ENCODE assay signal across 11 cellular contexts in the genomic region with DNA sequence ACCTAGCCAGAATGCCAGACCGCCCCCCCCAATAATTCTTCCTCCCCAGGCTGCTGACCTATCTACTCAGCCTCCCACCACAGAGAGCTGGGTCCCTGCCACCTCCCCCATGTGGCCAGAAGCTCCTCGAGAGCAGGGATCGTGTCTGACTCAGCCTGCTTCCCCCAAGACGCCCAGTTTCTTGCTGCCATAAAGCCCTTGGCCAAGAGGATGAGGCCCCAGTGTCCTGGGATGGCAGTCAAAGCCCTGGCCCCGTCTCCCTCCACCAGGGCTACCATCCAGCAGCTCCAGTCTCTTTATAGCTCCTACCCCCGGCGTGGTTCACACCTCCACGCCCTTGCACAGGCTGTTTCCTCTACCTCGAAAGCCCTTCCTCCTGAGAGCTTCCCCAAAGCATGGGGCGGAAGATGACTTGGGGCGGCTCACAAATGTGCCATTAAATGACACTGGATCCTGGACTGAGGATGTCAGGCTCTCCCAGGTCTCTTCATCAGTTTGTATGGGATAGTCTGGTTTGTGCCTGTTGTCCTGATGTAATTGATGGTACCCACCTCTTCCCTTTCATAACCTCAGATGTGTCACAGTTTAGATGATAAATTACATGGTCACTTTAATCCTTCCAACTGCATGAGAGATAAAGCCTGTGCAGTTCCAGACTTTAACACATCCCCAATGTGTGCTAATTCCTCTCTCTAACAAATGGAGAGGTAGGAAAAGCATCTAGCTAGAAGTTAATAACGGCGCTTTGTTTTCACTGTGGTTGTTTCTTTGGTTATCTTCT. TPM values are rescaled to one million over a fixed set of nuclear protein-coding genes. Genes with fewer than 3 reads are reported as not detected.
DNase-seq lines count a peak whose midpoint lies in the region; ATAC-seq and TF ChIP-seq lines count a peak whose summit lies in the region.
"Had no signal": no experiment of that assay in that cellular context is flagged by ENCODE, and none has a peak within 500 bp of the region (broad histone marks: within the 10 kb centered on the region; RNA-seq: fewer than 3 reads in every experiment).

No MANE protein-coding gene starts in this region.

- peaks cover 36% of the 10 kb centered on the region for H3K4me1 Mint-ChIP-seq in activated T-cell treated with anti-CD3 and anti-CD28 coated beads, Interleukin-2, amount 50 U/mL, for 4 hours (ENCODE audit: low read depth)
- peaks cover 49% of the 10 kb centered on the region for H3K4me1 Mint-ChIP-seq in central memory CD8-positive, alpha-beta T cell

- DNase-seq in activated T-cell treated with anti-CD3 and anti-CD28 coated beads, Interleukin-2, amount 50 U/mL, for 4 hours, result no peak
- DNase-seq in activated T-cell treated with anti-CD3 and anti-CD28 coated beads for 4 hours, result no peak
- DNase-seq in NOMO-1 treated with dmso at 0.1 percent for 144 hours (lab: John Stamatoyannopoulos, UW; ENCODE audit: unreplicated experiment), result peak; percentile 28
- DNase-seq in central memory CD8-positive, alpha-beta T cell (ENCODE audit: low spot score in 2 of 2), result peak in 1 of 2 donors; percentile 49
- peak; percentile 36 for DNase-seq in stimulated activated CD8-positive, alpha-beta memory T cell treated with anti-CD3 and anti-CD28 coated beads, Interleukin-4, amount 100 ng/mL, for 48 hours
- no peak for DNase-seq in esophagus muscularis mucosa (ENCODE audit: extremely low spot score)
- no peak for DNase-seq in NCI-H1048 (lab: John Stamatoyannopoulos, UW)
- DNase-seq: activated CD4-positive, alpha-beta T cell treated with anti-CD3 and anti-CD28 coated beads, Interleukin-2, amount 50 U/mL, for 4 hours; H7; kidney had no signal

- ATAC-seq in activated T-cell treated with anti-CD3 and anti-CD28 coated beads, Interleukin-2, amount 50 U/mL, for 4 hours, result peak; percentile 52 to 62
- ATAC-seq in central memory CD8-positive, alpha-beta T cell (replicated peaks; ENCODE audit: extremely low read depth, poor library complexity, severe bottlenecking), result peak; percentile 96
- no peak for ATAC-seq in HG03378 (IDR thresholded peaks at IDR 0.05; ENCODE audit: unreplicated experiment)

- intact Hi-C loops in esophagus muscularis mucosa (cut with DNase I), result no loop called here

- H3K9me3 Mint-ChIP-seq in activated T-cell treated with anti-CD3 and anti-CD28 coated beads, Interleukin-2, amount 50 U/mL, for 4 hours, result no peaks in the 10 kb centered on the region
- no peaks in the 10 kb centered on the region for H3K9me3 Mint-ChIP-seq in central memory CD8-positive, alpha-beta T cell

- no peak overlapping the region for H3K4me3 ChIP-seq in esophagus muscularis mucosa

- no peak overlapping the region for H3K4me3 Mint-ChIP-seq in activated T-cell treated with anti-CD3 and anti-CD28 coated beads, Interleukin-2, amount 50 U/mL, for 4 hours
- peak overlapping the region; percentile 68 for H3K4me3 Mint-ChIP-seq in central memory CD8-positive, alpha-beta T cell

- H3K27me3 ChIP-seq in esophagus muscularis mucosa, result no peaks in the 10 kb centered on the region

- H3K9me3 ChIP-seq in esophagus muscularis mucosa, result no peaks in the 10 kb centered on the region

- peaks cover 7% of the 10 kb centered on the region for H3K27me3 Mint-ChIP-seq in activated T-cell treated with anti-CD3 and anti-CD28 coated beads, Interleukin-2, amount 50 U/mL, for 4 hours (ENCODE audit: low read depth)
- no peaks in the 10 kb centered on the region for H3K27me3 Mint-ChIP-seq in central memory CD8-positive, alpha-beta T cell

- no peak overlapping the region for H3K27ac ChIP-seq in esophagus muscularis mucosa (replicated peaks in 1 of 4)

- TF ChIP-seq EP300 in esophagus muscularis mucosa (IDR thresholded peaks at IDR 0.05), result no peak

- H3K27ac Mint-ChIP-seq in central memory CD8-positive, alpha-beta T cell (ENCODE audit: low read depth), result peak overlapping the region; percentile 74

- peaks cover 15 to 49% (median 23%) of the 10 kb centered on the region in 4 donors for H3K4me1 ChIP-seq in esophagus muscularis mucosa

- H3K36me3 Mint-ChIP-seq in activated T-cell treated with anti-CD3 and anti-CD28 coated beads, Interleukin-2, amount 50 U/mL, for 4 hours (ENCODE audit: insufficient read depth), result no peaks in the 10 kb centered on the region
- peaks cover 1% of the 10 kb centered on the region for H3K36me3 Mint-ChIP-seq in central memory CD8-positive, alpha-beta T cell (ENCODE audit: insufficient read depth)

- H3K36me3 ChIP-seq in esophagus muscularis mucosa, result no peaks in the 10 kb centered on the region

- no peak for TF ChIP-seq POLR2A in esophagus muscularis mucosa (IDR thresholded peaks at IDR 0.05; ENCODE audit: low read depth)

- TF ChIP-seq CTCF in esophagus muscularis mucosa (IDR thresholded peaks at IDR 0.05), result no peak

- 66% methylated on average over 13 of the region's 13 CpGs for WGBS in esophagus muscularis mucosa

RNA-seq across cellular contexts. Expression of gene ADGRB2, which starts 13.1 kb away (rescaled TPM):
- total RNA-seq in activated T-cell treated with anti-CD3 and anti-CD28 coated beads, Interleukin-2, amount 50 U/mL, for 4 hours, result under 1 TPM; 0.18 to 0.68 (median 0.65) TPM
- 1 to 10 TPM in 2 of 4 donors, under 1 TPM in 2; 0.83 to 4.2 (median 2.1) TPM for total RNA-seq in esophagus muscularis mucosa

RNA-seq across cellular contexts. Expression of gene COL16A1, which starts 47.2 kb away (rescaled TPM):
- under 1 TPM; 0.57 to 0.89 (median 0.61) TPM for total RNA-seq in activated T-cell treated with anti-CD3 and anti-CD28 coated beads, Interleukin-2, amount 50 U/mL, for 4 hours
- 10 to 100 TPM; 35.1 to 62.7 (median 47.6) TPM for total RNA-seq in esophagus muscularis mucosa

Comparison
In these comparisons a context has a peak if more than half of its experiments do, and no peak if none do; other contexts are left out.
1. DNase-seq: peak in NOMO-1 treated with dmso at 0.1 percent for 144 hours (single experiment) and stimulated activated CD8-positive, alpha-beta memory T cell treated with anti-CD3 and anti-CD28 coated beads, Interleukin-4, amount 100 ng/mL, for 48 hours (single experiment); none in activated T-cell treated with anti-CD3 and anti-CD28 coated beads, Interleukin-2, amount 50 U/mL, for 4 hours (single experiment), activated T-cell treated with anti-CD3 and anti-CD28 coated beads for 4 hours (single experiment), esophagus muscularis mucosa (single experiment) and NCI-H1048 (single experiment).
2. RNA of gene COL16A1, which starts 47.2 kb away (total RNA-seq): 35.1 to 62.7 TPM in esophagus muscularis mucosa; 0.57 to 0.89 TPM in activated T-cell treated with anti-CD3 and anti-CD28 coated beads, Interleukin-2, amount 50 U/mL, for 4 hours; every median in the first group is over 10 times any median in the second.